ENCODE assay signal across 19 cellular contexts in genomic region chr14:95513261-95513660, GRCh38. TPM values are rescaled to one million over a fixed set of nuclear protein-coding genes. Genes with fewer than 3 reads are reported as not detected.
DNase-seq lines count a peak whose midpoint lies in the region; ATAC-seq and TF ChIP-seq lines count a peak whose summit lies in the region.
"Had no signal": no experiment of that assay in that cellular context is flagged by ENCODE, and none has a peak within 500 bp of the region (broad histone marks: within the 10 kb centered on the region; RNA-seq: fewer than 3 reads in every experiment).

No MANE protein-coding gene starts in this region.

- H3F3A ChIP-seq in PC-9 (ENCODE audit: insufficient read depth, low read depth), result no peaks in the 10 kb centered on the region

- no peaks in the 10 kb centered on the region for H4K20me1 ChIP-seq in PC-9 (ENCODE audit: insufficient read depth)

- peaks cover 23% of the 10 kb centered on the region for H3K36me3 Mint-ChIP-seq in T-cell
- peaks cover 20% of the 10 kb centered on the region for H3K36me3 Mint-ChIP-seq in memory B cell

- no peaks in the 10 kb centered on the region for H3K27me3 ChIP-seq in PC-9 (ENCODE audit: insufficient read depth, low read depth)
- H3K27me3 ChIP-seq: cardiac muscle cell, right lobe of liver, SJSA1 had no signal

- no peak overlapping the region for H3K27ac ChIP-seq in PC-9
- H3K27ac ChIP-seq: cardiac muscle cell, epithelial cell of prostate, SJSA1 had no signal

- no peaks in the 10 kb centered on the region for H3K36me3 ChIP-seq in PC-9 (ENCODE audit: low read depth)
- H3K36me3 ChIP-seq: cardiac muscle cell, right lobe of liver, SJSA1, stomach had no signal

- no peak overlapping the region for H3K27ac Mint-ChIP-seq in stimulated activated naive CD8-positive, alpha-beta T cell treated with anti-CD3 and anti-CD28 coated beads, Interleukin-15, amount 100 ng/mL, for 72 hours
- peak overlapping the region; percentile 51 to 58 for H3K27ac Mint-ChIP-seq in T-cell
- peak overlapping the region; percentile 77 for H3K27ac Mint-ChIP-seq in memory B cell
- H3K27ac Mint-ChIP-seq: activated T-cell treated with anti-CD3 and anti-CD28 coated beads, Interleukin-2, amount 50 U/mL, for 24 hours had no signal

- H3K4me1 ChIP-seq in PC-9 (replicated peaks; ENCODE audit: insufficient read depth), result peaks cover 3% of the 10 kb centered on the region

- intact Hi-C loops in PC-9 (cut with micrococcal nuclease; ENCODE audit: unreplicated experiment), result no loop called here

- no peak for ATAC-seq in stimulated activated naive CD8-positive, alpha-beta T cell treated with anti-CD3 and anti-CD28 coated beads, Interleukin-15, Interleukin-2, amounts not matched to agents 100 U/mL and 50 U/mL, for 24 hours
- no peak for ATAC-seq in stimulated activated naive CD8-positive, alpha-beta T cell treated with anti-CD3 and anti-CD28 coated beads, Interleukin-15, amount 100 ng/mL, for 72 hours
- no peak for ATAC-seq in T-cell (replicated peaks in 1 of 4)
- no peak for ATAC-seq in memory B cell (ENCODE audit: low read depth)
- ATAC-seq in GM21423 (IDR thresholded peaks at IDR 0.05; ENCODE audit: unreplicated experiment), result no peak

- no peaks in the 10 kb centered on the region for H3K27me3 Mint-ChIP-seq in stimulated activated naive CD8-positive, alpha-beta T cell treated with anti-CD3 and anti-CD28 coated beads, Interleukin-15, amount 100 ng/mL, for 72 hours
- H3K27me3 Mint-ChIP-seq in T-cell (no peaks in the 10 kb centered on the region), memory B cell (no peaks in the 10 kb centered on the region)
- H3K27me3 Mint-ChIP-seq: activated T-cell treated with anti-CD3 and anti-CD28 coated beads, Interleukin-2, amount 50 U/mL, for 24 hours had no signal

- no peaks in the 10 kb centered on the region for H3K9me3 Mint-ChIP-seq in stimulated activated naive CD8-positive, alpha-beta T cell treated with anti-CD3 and anti-CD28 coated beads, Interleukin-15, amount 100 ng/mL, for 72 hours
- H3K9me3 Mint-ChIP-seq in T-cell (no peaks in the 10 kb centered on the region), memory B cell (no peaks in the 10 kb centered on the region)
- H3K9me3 Mint-ChIP-seq: activated T-cell treated with anti-CD3 and anti-CD28 coated beads, Interleukin-2, amount 50 U/mL, for 24 hours had no signal

- no peaks in the 10 kb centered on the region for H3K79me2 ChIP-seq in PC-9 (ENCODE audit: low read depth)

- no peak overlapping the region for H3K4me2 ChIP-seq in PC-9

- CTCF ChIA-PET in T-cell (lab: Charles Lee), result interaction anchor here in 1 of 2 donors (0.6 to 1.3 kb wide), 4 partner anchors 9 to 68 kb away, joined by 3 to 5 read pairs (median 3); no protein-coding TSS in a partner anchor
- CTCF ChIA-PET in PC-9 (lab: Charles Lee), result no interaction called here

- H3K9me3 ChIP-seq in PC-9 (ENCODE audit: insufficient read depth, low read depth), result no peaks in the 10 kb centered on the region
- H3K9me3 ChIP-seq: right lobe of liver, SJSA1, stomach had no signal

- no TSS peak for BruUV-seq in PC-9 (replicated peaks; lab: Mats Ljungman, UMichigan)

- no peaks in the 10 kb centered on the region for H3K9me2 ChIP-seq in PC-9 (ENCODE audit: insufficient read depth)

- H3K4me3 ChIP-seq in PC-9, result no peak overlapping the region
- H3K4me3 ChIP-seq: cardiac muscle cell, right lobe of liver, SJSA1, stomach had no signal

- TF ChIP-seq CTCF in PC-9 (conservative IDR thresholded peaks at IDR 0.05), result no peak

- no peak overlapping the region for H2AFZ ChIP-seq in PC-9

- peak overlapping the region in 1 of 2 donors; percentile 3 for H3K4me3 Mint-ChIP-seq in stimulated activated naive CD8-positive, alpha-beta T cell treated with anti-CD3 and anti-CD28 coated beads, Interleukin-15, amount 100 ng/mL, for 72 hours
- H3K4me3 Mint-ChIP-seq in T-cell (peak overlapping the region in 1 of 3 donors; percentile 88), memory B cell (peak overlapping the region; percentile 48)

- peaks cover 76% of the 10 kb centered on the region for H3K4me1 Mint-ChIP-seq in stimulated activated naive CD8-positive, alpha-beta T cell treated with anti-CD3 and anti-CD28 coated beads, Interleukin-15, amount 100 ng/mL, for 72 hours
- H3K4me1 Mint-ChIP-seq in T-cell, result peaks cover 66 to 79% (median 71%) of the 10 kb centered on the region in 3 donors
- peaks cover 54% of the 10 kb centered on the region for H3K4me1 Mint-ChIP-seq in memory B cell

- POLR2A ChIA-PET in T-cell (lab: Charles Lee), result no interaction called here
- POLR2A ChIA-PET in PC-9 (lab: Charles Lee; ENCODE audit: unreplicated experiment), result no interaction called here

- DNase-seq in stimulated activated naive CD8-positive, alpha-beta T cell treated with anti-CD3 and anti-CD28 coated beads, Interleukin-15, Interleukin-2, amounts not matched to agents 100 U/mL and 50 U/mL, for 24 hours, result peak; percentile 0
- no peak for DNase-seq in stimulated activated naive CD8-positive, alpha-beta T cell treated with anti-CD3 and anti-CD28 coated beads, Interleukin-15, amount 100 ng/mL, for 72 hours
- DNase-seq in T-cell (no peak), memory B cell (ENCODE audit: low spot score in 2 of 2) (no peak), NCI-H226 (no peak), PC-9 (no peak)
- DNase-seq: activated CD4-positive, alpha-beta T cell treated with anti-CD3 and anti-CD28 coated beads, Interleukin-2, amount 50 U/mL, for 1 hour; dermis blood vessel endothelial cell; Kasumi-1; NCI-H1105; NCI-H2171; right lobe of liver; stomach; T1000 had no signal

RNA-seq across cellular contexts. Expression of gene SYNE3, which starts 3.2 kb away (rescaled TPM):
- 10 to 100 TPM; 55.6 to 92.3 (median 77.8) TPM for total RNA-seq in T-cell
- total RNA-seq in PC-9 (2021), result 1.5 and 1.9 TPM in 2 replicates

RNA-seq across cellular contexts. Expression of gene GLRX5, which starts 21.6 kb away (rescaled TPM):
- total RNA-seq in T-cell, result 10 to 100 TPM; 15.4 to 24.2 (median 16.0) TPM
- total RNA-seq in PC-9 (2021), result 19.6 and 23.2 TPM in 2 replicates

Comparison
In these comparisons a context has a peak if more than half of its experiments do, and no peak if none do; other contexts are left out.
1. H3K27ac Mint-ChIP-seq: peak in T-cell (2 of 2) and memory B cell (single experiment); none in stimulated activated naive CD8-positive, alpha-beta T cell treated with anti-CD3 and anti-CD28 coated beads, Interleukin-15, amount 100 ng/mL, for 72 hours (0 of 2).
2. RNA of gene SYNE3, which starts 3.2 kb away (total RNA-seq): 55.6 to 92.3 TPM in T-cell; 1.5 to 1.9 TPM in PC-9; every median in the first group is over 10 times any median in the second.